In the genomic region with DNA sequence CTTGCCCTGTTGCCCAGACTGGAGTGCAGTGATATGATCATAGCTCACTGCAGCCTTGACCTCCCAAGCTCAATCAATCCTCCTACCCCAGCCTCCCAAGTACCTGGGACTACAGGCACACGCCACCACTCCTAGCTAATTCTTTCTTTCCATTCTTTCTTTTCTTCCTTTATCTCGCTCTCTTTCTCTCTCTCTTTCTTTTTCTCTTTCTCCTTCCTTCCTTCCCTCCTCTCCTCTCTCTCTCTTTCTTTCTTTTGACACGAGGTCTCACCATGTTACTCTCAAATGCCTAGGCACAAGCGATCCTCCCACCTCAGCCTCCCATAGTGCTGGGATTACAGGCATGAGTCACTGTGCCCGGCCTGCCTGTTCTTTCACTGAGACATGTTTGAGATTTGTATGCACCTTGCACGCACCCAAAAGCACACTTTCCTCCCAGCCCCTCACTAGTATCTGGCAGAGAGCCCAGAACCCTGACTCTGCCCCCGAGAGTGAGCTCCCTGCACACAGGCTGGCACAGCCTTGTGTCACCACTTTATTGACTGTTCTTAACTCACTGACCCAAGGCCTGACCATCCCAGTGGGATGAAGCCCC, we compare ENCODE assay signal across 7 cellular contexts. TPM values are rescaled to one million over a fixed set of nuclear protein-coding genes. Genes with fewer than 3 reads are reported as not detected.
DNase-seq lines count a peak whose midpoint lies in the region; ATAC-seq and TF ChIP-seq lines count a peak whose summit lies in the region.

No MANE protein-coding gene starts in this region.

- H3K4me1 ChIP-seq in SK-N-SH (ENCODE audit: control insufficient read depth in 1 of 2, insufficient read depth in 2 of 2, low read depth in 1 of 2, low read length in 1 of 2), result no peaks in the 10 kb centered on the region; a peak in 1 of 4 replicates

- H3K27me3 ChIP-seq in SK-N-SH (ENCODE audit: insufficient read depth), result no peaks in the 10 kb centered on the region; the same call in 1 of the 2 replicates

- H3K36me3 Mint-ChIP-seq in activated CD4-positive, alpha-beta T cell treated with anti-CD3 and anti-CD28 coated beads, Interleukin-2, amount 10 ng/mL, durations not matched to agents 24 days and 14 days (ENCODE audit: low read depth), result peaks cover 69% of the 10 kb centered on the region
- H3K36me3 Mint-ChIP-seq in mesothelial cell of epicardium, result no peaks in the 10 kb centered on the region

- H4K20me1 ChIP-seq in SK-N-SH (ENCODE audit: insufficient read depth), result no peaks in the 10 kb centered on the region

- POLR2A ChIA-PET in SK-N-SH (lab: Yijun Ruan, JAX), result no interaction called here

- TF ChIP-seq EP300 in SK-N-SH (IDR thresholded peaks at IDR 0.05; ENCODE audit: borderline replicate concordance in 1 of 2, low read depth in 1 of 2, low read length in 1 of 2), result no peak

- no peaks in the 10 kb centered on the region for H3K27me3 Mint-ChIP-seq in activated CD4-positive, alpha-beta T cell treated with anti-CD3 and anti-CD28 coated beads, Interleukin-2, amount 10 ng/mL, durations not matched to agents 24 days and 14 days
- peaks cover 34% of the 10 kb centered on the region for H3K27me3 Mint-ChIP-seq in mesothelial cell of epicardium (ENCODE audit: low read depth)

- H3K4me1 Mint-ChIP-seq in activated CD4-positive, alpha-beta T cell treated with anti-CD3 and anti-CD28 coated beads, Interleukin-2, amount 10 ng/mL, durations not matched to agents 24 days and 14 days, result peaks cover 77% of the 10 kb centered on the region
- peaks cover 20% of the 10 kb centered on the region for H3K4me1 Mint-ChIP-seq in mesothelial cell of epicardium

- no peaks in the 10 kb centered on the region for H3K79me2 ChIP-seq in SK-N-SH (ENCODE audit: insufficient read depth)

- H3K4me3 Mint-ChIP-seq in activated CD4-positive, alpha-beta T cell treated with anti-CD3 and anti-CD28 coated beads, Interleukin-2, amount 10 ng/mL, durations not matched to agents 24 days and 14 days, result peak overlapping the region; percentile 88
- H3K4me3 Mint-ChIP-seq in mesothelial cell of epicardium, result no peak overlapping the region

- no peak for TF ChIP-seq CTCF in mesothelial cell of epicardium (IDR thresholded peaks at IDR 0.05; ENCODE audit: unreplicated experiment)
- no peak for TF ChIP-seq CTCF in SK-N-SH (IDR thresholded peaks at IDR 0.05)

- intact Hi-C loops in activated CD4-positive, alpha-beta T cell treated with anti-CD3 and anti-CD28 coated beads, Interleukin-2, amount 10 ng/mL, durations not matched to agents 24 days and 14 days (cut with micrococcal nuclease), result loop anchor here (1.0 to 10.0 kb wide), 4 partner anchors 9 to 193 kb away; a partner anchor contains a TSS

- no peaks in the 10 kb centered on the region for H3K36me3 ChIP-seq in SK-N-SH (replicated peaks in 1 of 2; ENCODE audit: control insufficient read depth in 1 of 2, insufficient read depth in 2 of 2, low read length in 1 of 2)

- peak; percentile 83 for DNase-seq in activated CD4-positive, alpha-beta T cell treated with anti-CD3 and anti-CD28 coated beads, Interleukin-2, amount 10 ng/mL, durations not matched to agents 24 days and 14 days
- DNase-seq in mesothelial cell of epicardium (ENCODE audit: low spot score in 2 of 2, unreplicated experiment in 2 of 2) (no peak), mesenteric fat pad (ENCODE audit: low spot score) (no peak), NCI-H187 (lab: John Stamatoyannopoulos, UW) (no peak), SK-N-SH (no peak)

- no peak overlapping the region for H3K4me2 ChIP-seq in SK-N-SH

- WGBS in SK-N-SH (ENCODE audit: low lambda C conversion rate), result 54% methylated on average over 7 of the region's 7 CpGs

- H3K9me3 Mint-ChIP-seq in activated CD4-positive, alpha-beta T cell treated with anti-CD3 and anti-CD28 coated beads, Interleukin-2, amount 10 ng/mL, durations not matched to agents 24 days and 14 days, result no peaks in the 10 kb centered on the region
- no peaks in the 10 kb centered on the region for H3K9me3 Mint-ChIP-seq in mesothelial cell of epicardium

- H3K9me2 ChIP-seq in SK-N-SH, result no peaks in the 10 kb centered on the region

- ATAC-seq in GM19328 (IDR thresholded peaks at IDR 0.05; ENCODE audit: unreplicated experiment) (peak; percentile 60), HG03378 (IDR thresholded peaks at IDR 0.05; ENCODE audit: unreplicated experiment) (peak; percentile 82)

- H2AFZ ChIP-seq in SK-N-SH (ENCODE audit: low read depth), result no peak overlapping the region

- no peak overlapping the region for H3K4me3 ChIP-seq in SK-N-SH (ENCODE audit: low read depth in 2 of 2, low read length in 1 of 2)

- H3K9me3 ChIP-seq in SK-N-SH, result no peaks in the 10 kb centered on the region

- H3K27ac Mint-ChIP-seq in activated CD4-positive, alpha-beta T cell treated with anti-CD3 and anti-CD28 coated beads, Interleukin-2, amount 10 ng/mL, durations not matched to agents 24 days and 14 days, result peak overlapping the region; percentile 97
- H3K27ac Mint-ChIP-seq in mesothelial cell of epicardium, result peak overlapping the region; percentile 2

- H3K27ac ChIP-seq in SK-N-SH (ENCODE audit: low read depth in 2 of 2, low read length in 1 of 2), result no peak overlapping the region

- TF ChIP-seq RAD21 in SK-N-SH (IDR thresholded peaks at IDR 0.05; ENCODE audit: low read length), result no peak

- CTCF ChIA-PET in SK-N-SH (lab: Yijun Ruan, JAX), result interaction anchor here (0.9 kb wide), 1 partner anchor 14 kb away, joined by 4 read pairs; no protein-coding TSS in a partner anchor

- no peak overlapping the region for H3K9ac ChIP-seq in SK-N-SH

- no peaks in the 10 kb centered on the region for H3F3A ChIP-seq in SK-N-SH (replicated peaks; ENCODE audit: insufficient read depth)

TF ChIP-seq in SK-N-SH, 30 proteins besides CTCF, POLR2A, EP300 and RAD21:
- TF ChIP-seq EZH2phosphoT487 (IDR thresholded peaks at IDR 0.05; ENCODE audit: borderline replicate concordance, low read depth), result no peak

RNA-seq across cellular contexts. Expression of a gene that starts 56.8 kb away (rescaled TPM):
- 416 and 421 TPM in 2 replicates for total RNA-seq in activated CD4-positive, alpha-beta T cell treated with anti-CD3 and anti-CD28 coated beads, Interleukin-2, amount 10 ng/mL, durations not matched to agents 24 days and 14 days
- total RNA-seq in mesothelial cell of epicardium (0.27 to 0.31 TPM in 2 of 3 replicates, not detected in the other), mesenteric fat pad (0.87 TPM)
- polyA plus RNA-seq in SK-N-SH (2012; rRNA removed), result not detected in 2 replicates
- polyA plus RNA-seq in SK-N-SH (2012; cell fraction: cytosol; rRNA removed), result not detected in 2 replicates
- polyA plus RNA-seq in SK-N-SH (2012; cell fraction: nucleus; rRNA removed), result not detected in 2 replicates

Comparison
In these comparisons a context has a peak if more than half of its experiments do, and no peak if none do; other contexts are left out.
1. RNA of a gene that starts 56.8 kb away (total RNA-seq): 416 to 421 TPM in activated CD4-positive, alpha-beta T cell treated with anti-CD3 and anti-CD28 coated beads, Interleukin-2, amount 10 ng/mL, durations not matched to agents 24 days and 14 days; 0.87 TPM in mesenteric fat pad (single experiment) and 0.27 to 0.31 TPM in mesothelial cell of epicardium; every median in the first group is over 100 times any median in the second.